Comparison of ENCODE assay signal across 8 cellular contexts in genomic region chr12:81077329-81077685, GRCh38. TPM values are rescaled to one million over a fixed set of nuclear protein-coding genes. Genes with fewer than 3 reads are reported as not detected.
DNase-seq lines count a peak whose midpoint lies in the region; ATAC-seq and TF ChIP-seq lines count a peak whose summit lies in the region.

No MANE protein-coding gene starts in this region.

- H4K20me1 ChIP-seq in IMR-90 (ENCODE audit: insufficient read depth, low read length): no peaks in the 10 kb centered on the region

- peaks cover 28% of the 10 kb centered on the region for H3K27me3 Mint-ChIP-seq in CD4-positive, alpha-beta T cell

- H3K18ac ChIP-seq in IMR-90 (ENCODE audit: low read depth, low read length): no peak overlapping the region

- no peak overlapping the region for H2BK20ac ChIP-seq in IMR-90 (ENCODE audit: low read depth, low read length)

- no peaks in the 10 kb centered on the region for H3K9me3 ChIP-seq in IMR-90 (ENCODE audit: control insufficient read depth, insufficient read depth, low read length)
- H3K9me3 ChIP-seq in ectodermal cell (ENCODE audit: control insufficient read depth, low read length): no peaks in the 10 kb centered on the region
- no peaks in the 10 kb centered on the region for H3K9me3 ChIP-seq in left lung
- no peaks in the 10 kb centered on the region for H3K9me3 ChIP-seq in thyroid gland
- H3K9me3 ChIP-seq in CD4-positive, alpha-beta T cell (ENCODE audit: control insufficient read depth, low read length): no peaks in the 10 kb centered on the region

- no peak overlapping the region for H3K4me3 Mint-ChIP-seq in CD4-positive, alpha-beta T cell

- POLR2A ChIA-PET in IMR-90 (lab: Charles Lee; ENCODE audit: unreplicated experiment): no interaction called here
- POLR2A ChIA-PET in CD4-positive, alpha-beta T cell (lab: Charles Lee): no interaction called here

- H3K56ac ChIP-seq in IMR-90 (ENCODE audit: extremely low read depth, insufficient read depth, low read length): no peak overlapping the region

- no peak overlapping the region for H2BK120ac ChIP-seq in IMR-90 (ENCODE audit: low read depth, low read length)

- in situ Hi-C loops in IMR-90 (cut with MboI; ENCODE audit: low sequenced_read_pairs): no loop called here

- no peak overlapping the region for H2BK15ac ChIP-seq in IMR-90 (ENCODE audit: low read depth, low read length)

- 60% methylated on average over 2 of the region's 6 CpGs; no CpG with 5 or more reads in 1 of the 2 experiments for WGBS in IMR-90 (ENCODE audit: extremely low coverage in 2 of 2, insufficient read length in 1 of 2), 2 experiments
- 1 to 2% methylated on average over 6 of the region's 6 CpGs for WGBS in ectodermal cell, 2 experiments
- WGBS in thyroid gland, 2 donors: 11 to 12% methylated on average over 6 of the region's 6 CpGs

- H2BK5ac ChIP-seq in IMR-90 (ENCODE audit: low read depth, low read length, poor library complexity, severe bottlenecking): no peak overlapping the region

- H3K4me1 ChIP-seq in IMR-90 (ENCODE audit: control insufficient read depth, insufficient read depth, low read length) (peaks cover 2% of the 10 kb centered on the region; the same call in 1 of the 2 replicates), ectodermal cell (ENCODE audit: control insufficient read depth, insufficient read depth, low read length) (peaks cover 6% of the 10 kb centered on the region), left lung (no peaks in the 10 kb centered on the region), thyroid gland (peaks cover 8 to 10% of the 10 kb centered on the region in 2 donors)

- H3K23ac ChIP-seq in IMR-90 (ENCODE audit: low read depth, low read length): 0 out of 2 replicates have a peak overlapping the region, but pooled peaks have one; percentile 21

- H3K27ac Mint-ChIP-seq in CD4-positive, alpha-beta T cell: no peak overlapping the region

- H3K9ac ChIP-seq in IMR-90 (ENCODE audit: low read depth, low read length): peak overlapping the region; percentile 38; the same call in 1 of the 2 replicates

- H4K91ac ChIP-seq in IMR-90 (ENCODE audit: insufficient read depth, low read depth, low read length): no peak overlapping the region

- H3K14ac ChIP-seq in IMR-90 (replicated peaks; ENCODE audit: low read depth, low read length): no peak overlapping the region

- 0 out of 2 replicates have a peak, but pooled peaks cover 3% of the 10 kb centered on the region for H3K9me1 ChIP-seq in IMR-90 (ENCODE audit: insufficient read depth, low read length)

- intact Hi-C loops in IMR-90 (cut with micrococcal nuclease) (no loop called here), left lung (cut with DNase I) (no loop called here), thyroid gland (cut with DNase I) (no loop called here)
- intact Hi-C loops in CD4-positive, alpha-beta T cell (cut with DNase I, micrococcal nuclease): no loop called here

- H3K4me3 ChIP-seq in IMR-90 (ENCODE audit: insufficient read depth, low read depth, low read length) (peak overlapping the region; percentile 31), ectodermal cell (ENCODE audit: insufficient read depth, low read depth, low read length) (peak overlapping the region; percentile 91), left lung (peak overlapping the region; percentile 46 to 57), thyroid gland (replicated peaks in 1 of 3) (peak overlapping the region in 2 of 3 donors; percentile 61 to 90)

- H3K27ac ChIP-seq in IMR-90 (ENCODE audit: insufficient read depth, low read length): no peak overlapping the region
- H3K27ac ChIP-seq in ectodermal cell (ENCODE audit: insufficient read depth, low read depth, low read length, poor library complexity, severe bottlenecking): peak overlapping the region; percentile 58
- peak overlapping the region; percentile 62 to 85 for H3K27ac ChIP-seq in left lung
- H3K27ac ChIP-seq in thyroid gland: peak overlapping the region; percentile 64 to 84 (median 67)
- no peak overlapping the region for H3K27ac ChIP-seq in CD4-positive, alpha-beta T cell (ENCODE audit: low read depth, low read length)

- dilution Hi-C loops in IMR-90 (cut with HindIII; ENCODE audit: low sequenced_read_pairs, unreplicated experiment): no loop called here

- no peaks in the 10 kb centered on the region for H3K4me1 Mint-ChIP-seq in CD4-positive, alpha-beta T cell (ENCODE audit: low read depth)

- no peak for TF ChIP-seq RAD21 in IMR-90 (IDR thresholded peaks at IDR 0.05; ENCODE audit: low read length)

- no peaks in the 10 kb centered on the region for H3K36me3 Mint-ChIP-seq in CD4-positive, alpha-beta T cell (ENCODE audit: low read depth)

- ATAC-seq in IMR-90 (ENCODE audit: low read depth): peak; percentile 21; the same call in 1 of the 2 replicates
- ATAC-seq in left lung: peak; percentile 65
- no peak for ATAC-seq in CD4-positive, alpha-beta T cell (ENCODE audit: poor library complexity)
- ATAC-seq in GM21529 (IDR thresholded peaks at IDR 0.05; ENCODE audit: unreplicated experiment): no peak
- ATAC-seq in SK-N-SH treated with all-trans-retinoic acid at 6 μM for 48 hours: no peak

- no TSS peak for BruUV-seq in IMR-90 (replicated peaks; lab: Mats Ljungman, UMichigan)

- no peak overlapping the region for H3K4ac ChIP-seq in IMR-90 (ENCODE audit: low read depth, low read length)

- no peaks in the 10 kb centered on the region for H3K79me1 ChIP-seq in IMR-90 (ENCODE audit: low read depth in 1 of 2, low read length in 2 of 2)

- TF ChIP-seq POLR2A in IMR-90 (IDR thresholded peaks at IDR 0.05; ENCODE audit: low read depth, low read length) (no peak), thyroid gland (IDR thresholded peaks at IDR 0.05) (no peak)

- DNase-seq in IMR-90 (no peak), left lung (peak; percentile 20 to 35), thyroid gland (peak; percentile 59 to 65), NOMO-1 treated with DMSO at 0.1 percent for 48 hours (lab: John Stamatoyannopoulos, UW; ENCODE audit: unreplicated experiment) (no peak)
- DNase-seq in CD4-positive, alpha-beta T cell: no peak

- no peaks in the 10 kb centered on the region; the same call in 1 of the 2 replicates for H3K27me3 ChIP-seq in IMR-90 (ENCODE audit: control insufficient read depth, insufficient read depth, low read length)
- H3K27me3 ChIP-seq in ectodermal cell (ENCODE audit: control insufficient read depth, insufficient read depth, low read length, poor library complexity, severe bottlenecking): no peaks in the 10 kb centered on the region
- peaks cover 0 to 22% of the 10 kb centered on the region in 2 donors for H3K27me3 ChIP-seq in left lung
- H3K27me3 ChIP-seq in thyroid gland: no peaks in the 10 kb centered on the region
- peaks cover 14% of the 10 kb centered on the region for H3K27me3 ChIP-seq in CD4-positive, alpha-beta T cell (ENCODE audit: control insufficient read depth, insufficient read depth, low read length)

- H2AK5ac ChIP-seq in IMR-90 (ENCODE audit: low read depth, low read length): no peak overlapping the region

- H2AK9ac ChIP-seq in IMR-90 (replicated peaks; ENCODE audit: low read depth, low read length, poor library complexity): no peak overlapping the region

- peak overlapping the region; percentile 64 for H3K4me2 ChIP-seq in IMR-90 (ENCODE audit: low read depth, low read length)

- peak overlapping the region in 1 of 2 experiments; percentile 36; a peak in 1 of 4 replicates for H4K8ac ChIP-seq in IMR-90 (ENCODE audit: low read depth in 2 of 2, low read length in 2 of 2)

- CTCF ChIA-PET in IMR-90 (lab: Yijun Ruan, JAX): no interaction called here
- CTCF ChIA-PET in CD4-positive, alpha-beta T cell (lab: Charles Lee): no interaction called here

- TF ChIP-seq CTCF in IMR-90 (conservative IDR thresholded peaks at IDR 0.05; ENCODE audit: low read depth, low read length) (no peak), left lung (IDR thresholded peaks at IDR 0.05) (no peak), thyroid gland (IDR thresholded peaks at IDR 0.05) (no peak)
- no peak for TF ChIP-seq CTCF in CD4-positive, alpha-beta T cell (IDR thresholded peaks at IDR 0.05)

- H4K5ac ChIP-seq in IMR-90 (ENCODE audit: low read depth, low read length): no peak overlapping the region; the same call in 1 of the 2 replicates

- H3K9me3 Mint-ChIP-seq in CD4-positive, alpha-beta T cell: peaks cover 9% of the 10 kb centered on the region

- peak overlapping the region; percentile 93 for H2AFZ ChIP-seq in IMR-90 (replicated peaks; ENCODE audit: low read length, poor library complexity)

- H3K36me3 ChIP-seq in IMR-90 (ENCODE audit: control insufficient read depth, insufficient read depth, low read length) (no peaks in the 10 kb centered on the region), ectodermal cell (ENCODE audit: control insufficient read depth, insufficient read depth, low read length) (no peaks in the 10 kb centered on the region), left lung (no peaks in the 10 kb centered on the region), thyroid gland (no peaks in the 10 kb centered on the region)

TF ChIP-seq in IMR-90, 13 proteins besides CTCF, POLR2A, EP300 and RAD21 (continues in another document):
- no peak for TF ChIP-seq SMC3 (IDR thresholded peaks at IDR 0.05; ENCODE audit: low read depth, low read length)
- TF ChIP-seq RFX5 (IDR thresholded peaks at IDR 0.05; ENCODE audit: low read depth, low read length): no peak

TF ChIP-seq in SK-N-SH treated with all-trans-retinoic acid at 6 μM for 48 hours, 23 proteins besides CTCF, POLR2A, EP300 and RAD21 (continues in another document):
- TF ChIP-seq CSDC2 (CRISPR knock-in tag; IDR thresholded peaks at IDR 0.05): no peak

RNA-seq across cellular contexts. Expression of gene ACSS3, which starts 0.6 kb away (rescaled TPM):
- total RNA-seq in IMR-90 (2012; rRNA removed) (1.4 and 2.0 TPM in 2 replicates), left lung (10 to 100 TPM; 22.9 to 42.7 TPM), thyroid gland (10 to 100 TPM; 32.5 to 63.8 (median 41.0) TPM)
- polyA plus RNA-seq in IMR-90 (2012; rRNA removed): 0.47 and 0.84 TPM in 2 replicates
- 0.25 and 0.27 TPM in 2 replicates for polyA plus RNA-seq in IMR-90 (2012; cell fraction: cytosol; rRNA removed)
- polyA plus RNA-seq in IMR-90 (2012; cell fraction: nucleus; rRNA removed; ENCODE audit: low replicate concordance): 0.27 and 1.3 TPM in 2 replicates
- polyA plus RNA-seq in ectodermal cell (2013, experiment 1 of 4): 20.7 TPM
- polyA plus RNA-seq in ectodermal cell (2013, experiment 2 of 4): 20.4 TPM
- polyA plus RNA-seq in ectodermal cell (2013, experiment 3 of 4): 17.6 TPM
- 20.0 TPM for polyA plus RNA-seq in ectodermal cell (2013, experiment 4 of 4)
- not detected for total RNA-seq in CD4-positive, alpha-beta T cell

Comparison
In these comparisons a context has a peak if more than half of its experiments do, and no peak if none do; other contexts are left out.
1. ATAC-seq: peak in IMR-90 (single experiment) and left lung (single experiment); none in CD4-positive, alpha-beta T cell (single experiment), GM21529 (single experiment) and SK-N-SH treated with all-trans-retinoic acid at 6 μM for 48 hours (single experiment).
2. DNase-seq: peak in left lung (2 of 2) and thyroid gland (2 of 2); none in IMR-90 (single experiment), CD4-positive, alpha-beta T cell (0 of 10) and NOMO-1 treated with DMSO at 0.1 percent for 48 hours (single experiment).
3. H3K27ac ChIP-seq: peak in ectodermal cell (single experiment), left lung (2 of 2) and thyroid gland (3 of 3); none in IMR-90 (single experiment) and CD4-positive, alpha-beta T cell (single experiment).
4. H3K4me3 ChIP-seq: peak in every context shown above with its lines; median percentile 91 in ectodermal cell; 76 in thyroid gland; 52 in left lung; 31 in IMR-90.